ENCODE assay signal across 8 cellular contexts in the genomic region with DNA sequence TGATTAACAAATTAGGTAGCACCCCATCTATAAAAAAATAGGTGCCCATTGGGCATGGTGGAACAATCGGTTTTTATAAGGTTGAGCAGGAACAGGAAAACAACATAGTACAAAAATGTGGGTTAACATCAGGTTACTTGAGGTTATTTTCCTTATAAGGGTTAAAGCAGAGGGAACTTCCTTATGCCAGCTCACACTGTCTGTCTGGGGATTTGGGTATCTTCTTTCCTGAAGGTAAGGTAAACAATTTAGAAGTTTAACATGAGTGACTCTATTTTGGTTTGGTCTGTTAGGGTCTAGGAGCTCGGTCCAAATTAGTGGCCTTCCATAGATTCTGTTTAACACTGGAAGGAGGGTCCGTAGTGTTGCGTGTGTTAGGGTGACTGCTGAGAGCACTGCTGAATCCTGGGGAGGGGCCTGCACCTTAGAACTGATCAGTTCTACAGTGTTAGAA. TPM values are rescaled to one million over a fixed set of nuclear protein-coding genes. Genes with fewer than 3 reads are reported as not detected.
A peak's percentile ranks its signal among the peaks of the same experiment; 100 is the strongest.
DNase-seq lines count a peak whose midpoint lies in the region; ATAC-seq and TF ChIP-seq lines count a peak whose summit lies in the region.

No MANE protein-coding gene starts in this region.

- DNase-seq in central memory CD4-positive, alpha-beta T cell = peak; percentile 76
- DNase-seq in omental fat pad (ENCODE audit: low spot score) (no peak), NCI-H524 (lab: John Stamatoyannopoulos, UW) (no peak), LoVo (ENCODE audit: low spot score) (no peak), NCI-H1092 (lab: John Stamatoyannopoulos, UW) (no peak)

- H3K4me3 Mint-ChIP-seq in IgD-negative memory B cell = peak overlapping the region; percentile 77 to 96 (median 86)

- peaks cover 20% of the 10 kb centered on the region for H3K36me3 Mint-ChIP-seq in IgD-negative memory B cell

- no peak for TF ChIP-seq CTCF in omental fat pad (IDR thresholded peaks at IDR 0.05)

- no peaks in the 10 kb centered on the region for H3K27me3 Mint-ChIP-seq in IgD-negative memory B cell

- peak overlapping the region; percentile 93 to 95 (median 95) for H3K27ac Mint-ChIP-seq in IgD-negative memory B cell

- peaks cover 51 to 64% (median 63%) of the 10 kb centered on the region in 3 donors for H3K4me1 Mint-ChIP-seq in IgD-negative memory B cell

- peak; percentile 50 for ATAC-seq in GM21390 (IDR thresholded peaks at IDR 0.05; ENCODE audit: unreplicated experiment)
- ATAC-seq in omental fat pad (ENCODE audit: low FRiP score) = peak; percentile 16
- no peak for ATAC-seq in HG02840 (IDR thresholded peaks at IDR 0.05; ENCODE audit: low FRiP score, unreplicated experiment)

- peaks cover 0 to 3% (median 0%) of the 10 kb centered on the region in 3 donors for H3K9me3 Mint-ChIP-seq in IgD-negative memory B cell

RNA-seq across cellular contexts. Expression of a gene that starts 14.7 kb away (rescaled TPM):
- 131 TPM for polyA plus RNA-seq in IgD-negative memory B cell
- 100 to 1,000 TPM in 3 of 4 donors, 10 to 100 TPM in 1; 77.7 to 140 (median 134) TPM for total RNA-seq in omental fat pad
